Comparison of ENCODE assay signal across 8 cellular contexts in genomic region chr14:73058923-73059311, GRCh38. TPM values are rescaled to one million over a fixed set of nuclear protein-coding genes. Genes with fewer than 3 reads are reported as not detected.
A peak's percentile ranks its signal among the peaks of the same experiment; 100 is the strongest.
DNase-seq lines count a peak whose midpoint lies in the region; ATAC-seq lines count a peak whose summit lies in the region.

No MANE protein-coding gene starts in this region.

- H3K27ac ChIP-seq in effector memory CD4-positive, alpha-beta T cell (ENCODE audit: insufficient read depth, low read length, poor library complexity, severe bottlenecking) = peak overlapping the region; percentile 94

- no peaks in the 10 kb centered on the region for H3K27me3 ChIP-seq in effector memory CD4-positive, alpha-beta T cell (replicated peaks; ENCODE audit: control insufficient read depth, insufficient read depth, low read length, poor library complexity, severe bottlenecking)
- H3K27me3 ChIP-seq in mononuclear cell (ENCODE audit: insufficient read depth, low read length) = no peaks in the 10 kb centered on the region

- no peaks in the 10 kb centered on the region for H3K9me3 ChIP-seq in effector memory CD4-positive, alpha-beta T cell (ENCODE audit: control insufficient read depth, low read length)
- no peaks in the 10 kb centered on the region for H3K9me3 ChIP-seq in mononuclear cell (ENCODE audit: low read depth, low read length)

- DNase-seq in activated T-cell treated with anti-CD3 and anti-CD28 coated beads for 4 hours (peak; percentile 20), NOMO-1 (lab: John Stamatoyannopoulos, UW; ENCODE audit: unreplicated experiment in 2 of 2) (peak; percentile 50 to 62)
- DNase-seq in activated T-cell treated with anti-CD3 and anti-CD28 coated beads, Interleukin-2, amount 50 U/mL, for 48 hours = no peak
- no peak for DNase-seq in effector memory CD4-positive, alpha-beta T cell
- DNase-seq in activated effector memory CD4-positive, alpha-beta T cell treated with Interleukin-2 at 50 U/mL for 16 hours = no peak

- ATAC-seq in HG02840 (IDR thresholded peaks at IDR 0.05; ENCODE audit: low FRiP score, unreplicated experiment) (peak; percentile 6), GM18517 (IDR thresholded peaks at IDR 0.05; ENCODE audit: unreplicated experiment) (no peak)

- H3K4me1 ChIP-seq in effector memory CD4-positive, alpha-beta T cell (ENCODE audit: control insufficient read depth, insufficient read depth, low read length, poor library complexity, severe bottlenecking) = peaks cover 25% of the 10 kb centered on the region
- H3K4me1 ChIP-seq in mononuclear cell (ENCODE audit: insufficient read depth, low read length) = peaks cover 34% of the 10 kb centered on the region

- peaks cover 3% of the 10 kb centered on the region for H3K36me3 ChIP-seq in effector memory CD4-positive, alpha-beta T cell (ENCODE audit: control insufficient read depth, insufficient read depth, low read length)

- H3K4me3 ChIP-seq in effector memory CD4-positive, alpha-beta T cell (ENCODE audit: insufficient read depth, low read depth, low read length, poor library complexity, severe bottlenecking) = peak overlapping the region; percentile 86
- H3K4me3 ChIP-seq in mononuclear cell (ENCODE audit: low read length) = peak overlapping the region; percentile 96

RNA-seq across cellular contexts. Expression of gene RBM25, which starts 0.6 kb away (rescaled TPM):
- 141 TPM for total RNA-seq in mononuclear cell

RNA-seq across cellular contexts. Expression of gene ZFYVE1, which starts 32.0 kb away (rescaled TPM):
- 10.8 TPM for total RNA-seq in mononuclear cell

Comparison
In these comparisons a context has a peak if more than half of its experiments do, and no peak if none do; other contexts are left out.
1. DNase-seq: peak in activated T-cell treated with anti-CD3 and anti-CD28 coated beads for 4 hours (single experiment) and NOMO-1 (2 of 2); none in activated T-cell treated with anti-CD3 and anti-CD28 coated beads, Interleukin-2, amount 50 U/mL, for 48 hours (0 of 2), effector memory CD4-positive, alpha-beta T cell (0 of 3) and activated effector memory CD4-positive, alpha-beta T cell treated with Interleukin-2 at 50 U/mL for 16 hours (single experiment).